Comparison of ENCODE assay signal across 11 cellular contexts in the genomic region with DNA sequence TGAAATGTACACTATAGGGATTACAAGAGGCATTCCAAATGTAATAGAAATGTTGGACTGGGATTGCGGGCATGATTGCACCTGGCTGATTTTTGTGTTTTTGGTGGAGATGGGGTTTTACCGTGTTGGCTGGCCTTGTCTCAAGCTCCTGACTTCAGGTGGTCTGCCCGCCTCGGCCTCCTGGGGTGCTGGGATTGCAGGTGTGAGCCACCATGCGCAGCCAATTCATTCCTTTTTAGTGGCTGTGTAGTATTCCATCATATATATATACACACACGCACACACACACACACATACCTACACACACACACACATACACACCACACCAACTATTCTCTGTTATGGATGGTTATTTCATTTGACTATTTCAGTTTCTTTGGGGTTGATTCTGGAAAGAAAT. TPM values are rescaled to one million over a fixed set of nuclear protein-coding genes. Genes with fewer than 3 reads are reported as not detected.
"Had no signal": no experiment of that assay in that cellular context is flagged by ENCODE, and none has a peak within 500 bp of the region (broad histone marks: within the 10 kb centered on the region; RNA-seq: fewer than 3 reads in every experiment).

No MANE protein-coding gene starts in this region.

- ATAC-seq: GM23338, HepG2 had no signal

- H2AFZ ChIP-seq: GM23338 had no signal

- H3K27ac ChIP-seq: HL-60 had no signal

- H3K9me3 Mint-ChIP-seq: GM23338, H9 had no signal

- DNase-seq: H9, HCEC 1CT, HFFc6, KG1 had no signal

- FAIRE-seq: H1, H54, HepG2 had no signal

- H3K4me1 Mint-ChIP-seq: GM23338 had no signal

- H3K27me3 Mint-ChIP-seq: IgD-negative memory B cell had no signal

- H3K4me3 ChIP-seq: GM23338 had no signal

- H3K4me2 ChIP-seq: GM23338 had no signal

- H3K4me3 Mint-ChIP-seq: GM23338, H9, HFFc6 had no signal

- H3K27ac Mint-ChIP-seq: GM23338, H9, HFFc6 had no signal

- H3K36me3 Mint-ChIP-seq: IgD-negative memory B cell had no signal

RNA-seq across cellular contexts. Expression of a gene that starts 4.7 kb away (rescaled TPM):
- total RNA-seq: GM23338, H1, H9, HepG2, HT1080 had no signal
